13 cellular contexts compared by ENCODE assay signal in the genomic region with DNA sequence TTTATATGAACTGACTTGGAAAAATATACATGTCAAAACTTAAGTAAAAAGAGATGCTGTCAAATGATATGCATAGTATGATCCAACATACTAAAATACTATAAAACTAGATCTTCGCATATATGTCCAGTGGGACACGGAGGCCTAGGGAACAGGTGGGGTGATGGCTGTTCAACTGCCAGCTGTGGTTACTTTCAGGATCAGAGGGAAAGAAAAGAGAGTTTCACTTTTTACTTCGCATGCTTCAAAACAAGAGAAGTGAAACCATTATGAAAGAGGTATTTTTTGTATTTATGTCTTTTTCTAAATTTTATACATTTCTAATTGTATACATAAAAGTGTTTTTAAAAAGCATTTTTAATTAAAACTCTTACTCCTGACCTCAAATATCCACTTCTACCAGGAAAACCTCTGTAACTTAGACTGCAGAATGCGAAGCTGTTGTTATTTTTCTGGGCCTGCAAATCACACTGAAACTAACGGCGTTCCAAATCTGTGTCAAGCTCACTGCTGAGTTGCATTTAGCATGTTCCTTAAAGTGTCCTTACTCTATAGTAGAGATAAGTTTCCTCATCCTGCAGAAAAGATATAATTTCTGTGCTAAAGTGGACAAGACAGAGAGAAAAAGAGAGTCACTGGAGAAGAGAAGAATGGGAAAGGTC.
DNase-seq lines count a peak whose midpoint lies in the region; ATAC-seq and TF ChIP-seq lines count a peak whose summit lies in the region.
"Had no signal": no experiment of that assay in that cellular context is flagged by ENCODE, and none has a peak within 500 bp of the region (broad histone marks: within the 10 kb centered on the region; RNA-seq: fewer than 3 reads in every experiment).

No MANE protein-coding gene starts in this region.

- no peak overlapping the region for H3K27ac ChIP-seq in esophagus muscularis mucosa (replicated peaks in 1 of 4)
- H3K27ac ChIP-seq: esophagus squamous epithelium, SJCRH30 had no signal

- no peak for DNase-seq in esophagus muscularis mucosa (ENCODE audit: extremely low spot score)
- no peak for DNase-seq in NCI-H446 (lab: John Stamatoyannopoulos, UW)
- no peak for DNase-seq in activated T-helper 1 cell treated with anti-CD3 and anti-CD28 coated beads, Interleukin-12 subunit alpha, Interleukin-12 subunit beta, Interleukin-2, Interleukin-4 antibody, amounts not matched to agents 30 ng/mL and 10 ng/mL and 1 ng/mL, durations not matched to agents 14 hours and 24 hours and 36 hours (ENCODE audit: low spot score)
- DNase-seq in NCI-H345 (lab: John Stamatoyannopoulos, UW) = no peak
- DNase-seq: activated CD8-positive, alpha-beta memory T cell treated with anti-CD3 and anti-CD28 coated beads for 24 hours; esophagus squamous epithelium; left cardiac atrium; NCI-H1930; SJCRH30 had no signal

- no peak overlapping the region for H3K4me3 ChIP-seq in esophagus muscularis mucosa
- H3K4me3 ChIP-seq: esophagus squamous epithelium, SJCRH30 had no signal

- no peak for TF ChIP-seq EP300 in esophagus muscularis mucosa (IDR thresholded peaks at IDR 0.05)

- H3K27ac Mint-ChIP-seq in nephron = peak overlapping the region in 2 of 3 experiments; percentile 16 to 81
- H3K27ac Mint-ChIP-seq in activated T-helper 1 cell treated with anti-CD3 and anti-CD28 coated beads, Interleukin-12 subunit alpha, Interleukin-12 subunit beta, Interleukin-2, Interleukin-4 antibody, amounts not matched to agents 30 ng/mL and 10 ng/mL and 1 ng/mL, durations not matched to agents 14 hours and 24 hours and 36 hours = no peak overlapping the region

- no peaks in the 10 kb centered on the region for H3K27me3 ChIP-seq in esophagus muscularis mucosa
- H3K27me3 ChIP-seq: esophagus squamous epithelium, SJCRH30 had no signal

- H3K36me3 Mint-ChIP-seq in nephron (ENCODE audit: low read depth) = no peaks in the 10 kb centered on the region
- no peaks in the 10 kb centered on the region for H3K36me3 Mint-ChIP-seq in activated T-helper 1 cell treated with anti-CD3 and anti-CD28 coated beads, Interleukin-12 subunit alpha, Interleukin-12 subunit beta, Interleukin-2, Interleukin-4 antibody, amounts not matched to agents 30 ng/mL and 10 ng/mL and 1 ng/mL, durations not matched to agents 14 hours and 24 hours and 36 hours (ENCODE audit: low read depth)

- no peaks in the 10 kb centered on the region for H3K27me3 Mint-ChIP-seq in nephron (ENCODE audit: low read depth)
- peaks cover 2% of the 10 kb centered on the region for H3K27me3 Mint-ChIP-seq in activated T-helper 1 cell treated with anti-CD3 and anti-CD28 coated beads, Interleukin-12 subunit alpha, Interleukin-12 subunit beta, Interleukin-2, Interleukin-4 antibody, amounts not matched to agents 30 ng/mL and 10 ng/mL and 1 ng/mL, durations not matched to agents 14 hours and 24 hours and 36 hours (ENCODE audit: insufficient read depth)

- no peaks in the 10 kb centered on the region for H3K4me1 ChIP-seq in esophagus muscularis mucosa
- H3K4me1 ChIP-seq: esophagus squamous epithelium, SJCRH30 had no signal

- H3K36me3 ChIP-seq in esophagus muscularis mucosa = no peaks in the 10 kb centered on the region
- H3K36me3 ChIP-seq: esophagus squamous epithelium, SJCRH30 had no signal

- WGBS in esophagus muscularis mucosa = 85% methylated on average over 6 of the region's 6 CpGs

- intact Hi-C loops in esophagus muscularis mucosa (cut with DNase I) = no loop called here
- intact Hi-C loops in activated T-helper 1 cell treated with anti-CD3 and anti-CD28 coated beads, Interleukin-12 subunit alpha, Interleukin-12 subunit beta, Interleukin-2, Interleukin-4 antibody, amounts not matched to agents 30 ng/mL and 10 ng/mL and 1 ng/mL, durations not matched to agents 14 hours and 24 hours and 36 hours (cut with micrococcal nuclease) = no loop called here

- no peak for TF ChIP-seq POLR2A in esophagus muscularis mucosa (IDR thresholded peaks at IDR 0.05; ENCODE audit: low read depth)

- H3K4me1 Mint-ChIP-seq in nephron = peaks cover 17% of the 10 kb centered on the region
- peaks cover 12% of the 10 kb centered on the region for H3K4me1 Mint-ChIP-seq in activated T-helper 1 cell treated with anti-CD3 and anti-CD28 coated beads, Interleukin-12 subunit alpha, Interleukin-12 subunit beta, Interleukin-2, Interleukin-4 antibody, amounts not matched to agents 30 ng/mL and 10 ng/mL and 1 ng/mL, durations not matched to agents 14 hours and 24 hours and 36 hours (ENCODE audit: low read depth)

- no peaks in the 10 kb centered on the region for H3K9me3 ChIP-seq in esophagus muscularis mucosa
- H3K9me3 ChIP-seq: esophagus squamous epithelium, SJCRH30 had no signal

- no peak for TF ChIP-seq CTCF in nephron (IDR thresholded peaks at IDR 0.05; ENCODE audit: unreplicated experiment in 3 of 3)
- no peak for TF ChIP-seq CTCF in esophagus muscularis mucosa (IDR thresholded peaks at IDR 0.05)

- H3K9me3 Mint-ChIP-seq in nephron = no peaks in the 10 kb centered on the region
- H3K9me3 Mint-ChIP-seq in activated T-helper 1 cell treated with anti-CD3 and anti-CD28 coated beads, Interleukin-12 subunit alpha, Interleukin-12 subunit beta, Interleukin-2, Interleukin-4 antibody, amounts not matched to agents 30 ng/mL and 10 ng/mL and 1 ng/mL, durations not matched to agents 14 hours and 24 hours and 36 hours = no peaks in the 10 kb centered on the region

- ATAC-seq in GM19023 (IDR thresholded peaks at IDR 0.05; ENCODE audit: unreplicated experiment) (peak; percentile 80), GM21737 (IDR thresholded peaks at IDR 0.05; ENCODE audit: unreplicated experiment) (peak; percentile 91), HG03342 (IDR thresholded peaks at IDR 0.05; ENCODE audit: unreplicated experiment) (peak; percentile 94)

- H3K4me3 Mint-ChIP-seq in nephron = no peak overlapping the region
- no peak overlapping the region for H3K4me3 Mint-ChIP-seq in activated T-helper 1 cell treated with anti-CD3 and anti-CD28 coated beads, Interleukin-12 subunit alpha, Interleukin-12 subunit beta, Interleukin-2, Interleukin-4 antibody, amounts not matched to agents 30 ng/mL and 10 ng/mL and 1 ng/mL, durations not matched to agents 14 hours and 24 hours and 36 hours
